ENCODE assay signal across 4 cellular contexts in the genomic region with DNA sequence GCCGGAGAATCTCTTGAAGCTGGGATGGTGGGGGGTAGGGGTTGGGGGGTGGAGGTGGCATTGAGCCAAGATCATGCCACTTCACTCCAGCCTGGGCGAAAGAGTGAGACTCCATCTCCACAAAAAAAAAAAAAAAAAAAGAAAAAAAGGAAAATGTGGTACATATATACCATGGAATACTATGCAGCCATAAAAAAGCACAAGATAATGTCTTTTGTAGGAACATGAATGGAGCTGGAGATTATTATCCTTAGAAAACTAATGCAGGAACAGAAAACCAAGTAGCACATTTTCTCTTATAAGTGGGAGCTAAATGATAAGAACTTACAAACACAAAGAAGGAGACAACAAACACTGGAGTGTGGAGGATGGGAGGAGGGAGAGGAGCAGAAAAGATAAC.
A peak's percentile ranks its signal among the peaks of the same experiment; 100 is the strongest.
TF ChIP-seq lines count a peak whose summit lies in the region.

No MANE protein-coding gene starts in this region.

TF ChIP-seq in SK-N-SH treated with all-trans-retinoic acid at 6 μM for 48 hours, 23 proteins besides CTCF, POLR2A, EP300 and RAD21:
- TF ChIP-seq, protein P1, sequence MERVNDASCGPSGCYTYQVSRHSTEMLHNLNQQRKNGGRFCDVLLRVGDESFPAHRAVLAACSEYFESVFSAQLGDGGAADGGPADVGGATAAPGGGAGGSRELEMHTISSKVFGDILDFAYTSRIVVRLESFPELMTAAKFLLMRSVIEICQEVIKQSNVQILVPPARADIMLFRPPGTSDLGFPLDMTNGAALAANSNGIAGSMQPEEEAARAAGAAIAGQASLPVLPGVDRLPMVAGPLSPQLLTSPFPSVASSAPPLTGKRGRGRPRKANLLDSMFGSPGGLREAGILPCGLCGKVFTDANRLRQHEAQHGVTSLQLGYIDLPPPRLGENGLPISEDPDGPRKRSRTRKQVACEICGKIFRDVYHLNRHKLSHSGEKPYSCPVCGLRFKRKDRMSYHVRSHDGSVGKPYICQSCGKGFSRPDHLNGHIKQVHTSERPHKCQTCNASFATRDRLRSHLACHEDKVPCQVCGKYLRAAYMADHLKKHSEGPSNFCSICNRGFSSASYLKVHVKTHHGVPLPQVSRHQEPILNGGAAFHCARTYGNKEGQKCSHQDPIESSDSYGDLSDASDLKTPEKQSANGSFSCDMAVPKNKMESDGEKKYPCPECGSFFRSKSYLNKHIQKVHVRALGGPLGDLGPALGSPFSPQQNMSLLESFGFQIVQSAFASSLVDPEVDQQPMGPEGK (CRISPR knock-in tag; IDR thresholded peaks at IDR 0.05; ENCODE audit: borderline replicate concordance), result no peak
- peak; percentile 66 for TF ChIP-seq ZNF8 (CRISPR knock-in tag; IDR thresholded peaks at IDR 0.05)

TF ChIP-seq in SK-N-SH, 30 proteins besides CTCF, POLR2A, EP300 and RAD21 (continued from another document):
- TF ChIP-seq GABPA (IDR thresholded peaks at IDR 0.05; ENCODE audit: low read depth) (no peak), SMC3 (IDR thresholded peaks at IDR 0.05; ENCODE audit: low read depth, low read length) (no peak), TEAD4 (IDR thresholded peaks at IDR 0.05; ENCODE audit: borderline replicate concordance, insufficient read depth) (no peak)
- TF ChIP-seq, protein P2, sequence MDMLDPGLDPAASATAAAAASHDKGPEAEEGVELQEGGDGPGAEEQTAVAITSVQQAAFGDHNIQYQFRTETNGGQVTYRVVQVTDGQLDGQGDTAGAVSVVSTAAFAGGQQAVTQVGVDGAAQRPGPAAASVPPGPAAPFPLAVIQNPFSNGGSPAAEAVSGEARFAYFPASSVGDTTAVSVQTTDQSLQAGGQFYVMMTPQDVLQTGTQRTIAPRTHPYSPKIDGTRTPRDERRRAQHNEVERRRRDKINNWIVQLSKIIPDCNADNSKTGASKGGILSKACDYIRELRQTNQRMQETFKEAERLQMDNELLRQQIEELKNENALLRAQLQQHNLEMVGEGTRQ (IDR thresholded peaks at IDR 0.05; ENCODE audit: borderline replicate concordance, low read depth, low read length), result no peak
- TF ChIP-seq, protein P3, sequence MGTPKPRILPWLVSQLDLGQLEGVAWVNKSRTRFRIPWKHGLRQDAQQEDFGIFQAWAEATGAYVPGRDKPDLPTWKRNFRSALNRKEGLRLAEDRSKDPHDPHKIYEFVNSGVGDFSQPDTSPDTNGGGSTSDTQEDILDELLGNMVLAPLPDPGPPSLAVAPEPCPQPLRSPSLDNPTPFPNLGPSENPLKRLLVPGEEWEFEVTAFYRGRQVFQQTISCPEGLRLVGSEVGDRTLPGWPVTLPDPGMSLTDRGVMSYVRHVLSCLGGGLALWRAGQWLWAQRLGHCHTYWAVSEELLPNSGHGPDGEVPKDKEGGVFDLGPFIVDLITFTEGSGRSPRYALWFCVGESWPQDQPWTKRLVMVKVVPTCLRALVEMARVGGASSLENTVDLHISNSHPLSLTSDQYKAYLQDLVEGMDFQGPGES (IDR thresholded peaks at IDR 0.05; ENCODE audit: low read depth, low read length), result no peak

TF ChIP-seq in HEK293, 187 proteins besides CTCF, POLR2A, EP300 and RAD21:
- TF ChIP-seq, protein P4, sequence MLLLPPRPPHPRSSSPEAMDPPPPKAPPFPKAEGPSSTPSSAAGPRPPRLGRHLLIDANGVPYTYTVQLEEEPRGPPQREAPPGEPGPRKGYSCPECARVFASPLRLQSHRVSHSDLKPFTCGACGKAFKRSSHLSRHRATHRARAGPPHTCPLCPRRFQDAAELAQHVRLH (tag by site-specific recombination; IDR thresholded peaks at IDR 0.05), result peak; percentile 74
- TF ChIP-seq, protein P5, sequence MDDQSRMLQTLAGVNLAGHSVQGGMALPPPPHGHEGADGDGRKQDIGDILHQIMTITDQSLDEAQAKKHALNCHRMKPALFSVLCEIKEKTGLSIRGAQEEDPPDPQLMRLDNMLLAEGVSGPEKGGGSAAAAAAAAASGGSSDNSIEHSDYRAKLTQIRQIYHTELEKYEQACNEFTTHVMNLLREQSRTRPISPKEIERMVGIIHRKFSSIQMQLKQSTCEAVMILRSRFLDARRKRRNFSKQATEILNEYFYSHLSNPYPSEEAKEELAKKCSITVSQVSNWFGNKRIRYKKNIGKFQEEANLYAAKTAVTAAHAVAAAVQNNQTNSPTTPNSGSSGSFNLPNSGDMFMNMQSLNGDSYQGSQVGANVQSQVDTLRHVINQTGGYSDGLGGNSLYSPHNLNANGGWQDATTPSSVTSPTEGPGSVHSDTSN (CRISPR knock-in tag; IDR thresholded peaks at IDR 0.05), result no peak
- peak; percentile 75 for TF ChIP-seq ZNF146 (tag by site-specific recombination; IDR thresholded peaks at IDR 0.05)

TF ChIP-seq in K562, 482 proteins besides CTCF, POLR2A, EP300 and RAD21 (continued from another document):
- TF ChIP-seq, protein P6, sequence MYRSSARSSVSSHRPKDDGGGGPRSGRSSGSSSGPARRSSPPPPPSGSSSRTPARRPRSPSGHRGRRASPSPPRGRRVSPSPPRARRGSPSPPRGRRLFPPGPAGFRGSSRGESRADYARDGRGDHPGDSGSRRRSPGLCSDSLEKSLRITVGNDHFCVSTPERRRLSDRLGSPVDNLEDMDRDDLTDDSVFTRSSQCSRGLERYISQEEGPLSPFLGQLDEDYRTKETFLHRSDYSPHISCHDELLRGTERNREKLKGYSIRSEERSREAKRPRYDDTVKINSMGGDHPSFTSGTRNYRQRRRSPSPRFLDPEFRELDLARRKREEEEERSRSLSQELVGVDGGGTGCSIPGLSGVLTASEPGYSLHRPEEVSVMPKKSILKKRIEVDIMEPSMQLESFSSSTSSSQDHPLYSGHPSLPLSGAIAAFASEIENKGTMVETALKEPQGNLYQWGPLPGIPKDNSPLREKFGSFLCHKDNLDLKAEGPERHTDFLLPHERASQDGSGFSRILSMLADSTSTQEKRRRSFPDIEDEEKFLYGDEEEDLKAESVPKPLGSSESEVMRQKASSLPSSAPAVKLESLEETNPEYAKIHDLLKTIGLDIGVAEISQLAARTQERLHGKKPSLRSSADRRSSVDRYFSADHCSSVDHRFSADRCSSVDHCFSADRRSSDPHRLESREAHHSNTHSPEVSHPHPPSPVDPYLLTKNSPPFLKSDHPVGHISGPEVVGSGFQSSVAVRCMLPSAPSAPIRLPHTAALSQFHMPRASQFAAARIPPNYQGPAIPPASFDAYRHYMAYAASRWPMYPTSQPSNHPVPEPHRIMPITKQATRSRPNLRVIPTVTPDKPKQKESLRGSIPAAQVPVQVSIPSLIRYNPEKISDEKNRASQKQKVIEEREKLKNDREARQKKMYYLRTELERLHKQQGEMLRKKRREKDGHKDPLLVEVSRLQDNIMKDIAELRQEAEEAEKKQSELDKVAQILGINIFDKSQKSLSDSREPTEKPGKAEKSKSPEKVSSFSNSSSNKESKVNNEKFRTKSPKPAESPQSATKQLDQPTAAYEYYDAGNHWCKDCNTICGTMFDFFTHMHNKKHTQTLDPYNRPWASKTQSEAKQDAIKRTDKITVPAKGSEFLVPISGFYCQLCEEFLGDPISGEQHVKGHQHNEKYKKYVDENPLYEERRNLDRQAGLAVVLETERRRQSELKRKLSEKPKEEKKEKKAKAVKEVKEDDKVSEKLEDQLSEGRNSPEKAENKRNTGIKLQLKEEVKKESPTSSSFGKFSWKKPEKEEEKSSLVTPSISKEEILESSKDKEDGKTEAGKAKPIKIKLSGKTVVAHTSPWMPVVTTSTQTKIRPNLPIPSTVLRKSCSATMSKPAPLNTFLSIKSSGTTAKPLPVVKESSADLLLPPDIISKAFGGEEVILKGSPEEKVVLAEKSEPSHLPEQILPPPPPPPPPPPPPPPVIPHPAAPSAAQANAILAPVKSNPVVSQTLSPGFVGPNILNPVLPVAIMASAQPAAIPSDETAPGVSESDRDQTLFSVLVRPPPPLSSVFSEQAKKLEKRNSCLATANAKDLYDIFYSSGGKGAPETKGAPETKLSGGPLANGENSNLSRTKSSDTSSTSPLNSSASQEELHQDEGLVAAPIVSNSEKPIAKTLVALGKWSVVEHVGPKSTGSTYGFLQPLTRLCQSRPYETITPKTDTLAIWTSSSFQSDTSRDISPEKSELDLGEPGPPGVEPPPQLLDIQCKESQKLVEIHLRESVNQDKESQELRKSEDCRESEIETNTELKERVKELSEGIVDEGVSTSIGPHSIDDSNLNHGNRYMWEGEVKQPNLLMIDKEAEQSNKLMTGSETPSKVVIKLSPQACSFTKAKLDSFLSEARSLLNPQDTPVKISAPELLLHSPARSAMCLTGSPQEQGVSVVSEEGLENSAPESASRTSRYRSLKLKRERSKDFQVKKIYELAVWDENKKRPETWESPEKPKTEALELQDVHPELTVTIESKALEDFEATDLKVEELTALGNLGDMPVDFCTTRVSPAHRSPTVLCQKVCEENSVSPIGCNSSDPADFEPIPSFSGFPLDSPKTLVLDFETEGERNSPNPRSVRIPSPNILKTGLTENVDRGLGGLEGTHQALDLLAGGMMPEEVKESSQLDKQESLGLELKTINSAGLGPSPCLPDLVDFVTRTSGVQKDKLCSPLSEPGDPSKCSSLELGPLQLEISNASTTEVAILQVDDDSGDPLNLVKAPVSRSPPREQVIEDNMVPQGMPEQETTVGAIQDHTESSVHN (IDR thresholded peaks at IDR 0.05; ENCODE audit: borderline replicate concordance in 1 of 2, low read depth in 1 of 2), result no peak
- TF ChIP-seq POLR2G (IDR thresholded peaks at IDR 0.05; ENCODE audit: low read depth, low read length) (no peak), IRF2 (CRISPR knock-in tag; IDR thresholded peaks at IDR 0.05) (no peak), ZFPM2 (CRISPR knock-in tag; IDR thresholded peaks at IDR 0.05) (no peak), TCF7 (IDR thresholded peaks at IDR 0.05; ENCODE audit: borderline replicate concordance) (no peak), CC2D1A (IDR thresholded peaks at IDR 0.05) (no peak), ZNF146 (CRISPR knock-in tag; IDR thresholded peaks at IDR 0.05; ENCODE audit: unreplicated experiment) (peak; percentile 31), RBM25 (IDR thresholded peaks at IDR 0.05; ENCODE audit: low read depth, low read length, severe bottlenecking) (peak; percentile 32), CBX3 (IDR thresholded peaks at IDR 0.05; ENCODE audit: borderline replicate concordance in 1 of 2, low read length in 2 of 2) (no peak), FUS (optimal IDR thresholded peaks at IDR 0.05; ENCODE audit: low read depth, low read length) (no peak)
